Comparison of ENCODE assay signal across 8 cellular contexts in genomic region chr1:79042117-79042516, GRCh38. TPM values are rescaled to one million over a fixed set of nuclear protein-coding genes. Genes with fewer than 3 reads are reported as not detected.
DNase-seq lines count a peak whose midpoint lies in the region; ATAC-seq and TF ChIP-seq lines count a peak whose summit lies in the region.

No MANE protein-coding gene starts in this region.

- TF ChIP-seq CTCF in AG10803 (conservative IDR thresholded peaks at IDR 0.05; ENCODE audit: low read length) (no peak), gastroesophageal sphincter (IDR thresholded peaks at IDR 0.05) (no peak)

- intact Hi-C loops in aorta (cut with DNase I) = no loop called here

- no peaks in the 10 kb centered on the region for H3K9me3 ChIP-seq in aorta (ENCODE audit: control insufficient read depth, low read length)
- peaks cover 0 to 2% (median 0%) of the 10 kb centered on the region in 3 donors for H3K9me3 ChIP-seq in gastroesophageal sphincter

- H3K27ac ChIP-seq in aorta (ENCODE audit: low read depth in 1 of 2, low read length in 2 of 2) (no peak overlapping the region), gastroesophageal sphincter (no peak overlapping the region)

- peak; percentile 58 for ATAC-seq in GM21360 (IDR thresholded peaks at IDR 0.05; ENCODE audit: unreplicated experiment)
- ATAC-seq in HG03196 (IDR thresholded peaks at IDR 0.05; ENCODE audit: unreplicated experiment) = peak; percentile 61
- no peak for ATAC-seq in aorta (ENCODE audit: low FRiP score)
- no peak for ATAC-seq in gastroesophageal sphincter

- H3K27me3 ChIP-seq in aorta (ENCODE audit: control insufficient read depth in 1 of 2, insufficient read depth in 2 of 2, low read length in 1 of 2) = no peaks in the 10 kb centered on the region
- no peaks in the 10 kb centered on the region for H3K27me3 ChIP-seq in gastroesophageal sphincter

- no peak for TF ChIP-seq EP300 in gastroesophageal sphincter (IDR thresholded peaks at IDR 0.05)

- no peak for TF ChIP-seq POLR2A in gastroesophageal sphincter (IDR thresholded peaks at IDR 0.05)

- H3K36me3 ChIP-seq in aorta (ENCODE audit: control insufficient read depth in 1 of 2, insufficient read depth in 2 of 2, low read length in 1 of 2) (no peaks in the 10 kb centered on the region), gastroesophageal sphincter (no peaks in the 10 kb centered on the region)

- H3K4me3 ChIP-seq in AG10803 (ENCODE audit: low read length) (no peak overlapping the region), aorta (ENCODE audit: low read length in 2 of 2) (no peak overlapping the region), gastroesophageal sphincter (no peak overlapping the region)

- no peaks in the 10 kb centered on the region for H3K4me1 ChIP-seq in aorta (ENCODE audit: control insufficient read depth in 1 of 2, insufficient read depth in 2 of 2, low read length in 2 of 2)
- no peaks in the 10 kb centered on the region for H3K4me1 ChIP-seq in gastroesophageal sphincter

- WGBS in aorta, 2 donors = 45 to 70% methylated on average over 2 of the region's 2 CpGs
- whole genome bisulfite sequencing in gastroesophageal sphincter (ENCODE audit: low coverage in 1 of 2), 2 donors = 40 to 42% methylated on average over 2 of the region's 2 CpGs

- DNase-seq in AG10803 (ENCODE audit: low read depth) (peak; percentile 75), astrocyte of the hippocampus (ENCODE audit: low read depth, low spot score) (peak; percentile 46), aorta (no peak), amniotic stem cell (lab: John Stamatoyannopoulos, UW) (no peak)
- no peak for DNase-seq in stimulated activated CD4-positive, alpha-beta T cell treated with anti-CD3 and anti-CD28 coated beads, Interleukin-4, amount 100 ng/mL, for 4 hours

RNA-seq across cellular contexts. Expression of gene ADGRL4, which starts 35.6 kb away (rescaled TPM):
- 10 to 100 TPM; 31.9 to 60.4 TPM for total RNA-seq in aorta
- 1 to 10 TPM in 1 of 2 donors, under 1 TPM in 1; 0.25 to 1.4 TPM for polyA plus RNA-seq in aorta
- total RNA-seq in gastroesophageal sphincter = 10 to 100 TPM; 14.5 to 46.6 (median 17.8) TPM

Comparison
In these comparisons a context has a peak if more than half of its experiments do, and no peak if none do; other contexts are left out.
1. DNase-seq: peak in AG10803 (single experiment) and astrocyte of the hippocampus (single experiment); none in aorta (0 of 2), stimulated activated CD4-positive, alpha-beta T cell treated with anti-CD3 and anti-CD28 coated beads, Interleukin-4, amount 100 ng/mL, for 4 hours (0 of 2) and amniotic stem cell (single experiment).
2. ATAC-seq: peak in GM21360 (single experiment) and HG03196 (single experiment); none in aorta (single experiment) and gastroesophageal sphincter (single experiment).